In genomic region chr7:510782-511281, GRCh38 we compare ENCODE assay signal across 15 cellular contexts. TPM values are rescaled to one million over a fixed set of nuclear protein-coding genes. Genes with fewer than 3 reads are reported as not detected.
A peak's percentile ranks its signal among the peaks of the same experiment; 100 is the strongest.
DNase-seq lines count a peak whose midpoint lies in the region; ATAC-seq and TF ChIP-seq lines count a peak whose summit lies in the region.
"Had no signal": no experiment of that assay in that cellular context is flagged by ENCODE, and none has a peak within 500 bp of the region (broad histone marks: within the 10 kb centered on the region; RNA-seq: fewer than 3 reads in every experiment).

No MANE protein-coding gene starts in this region.

- peaks cover 25% of the 10 kb centered on the region for H3K79me2 ChIP-seq in PC-3 (ENCODE audit: low read length)

- intact Hi-C loops in ascending aorta (cut with DNase I): loop anchor here (5.0 to 10.0 kb wide), 3 partner anchors 179 to 356 kb away; no protein-coding TSS in a partner anchor
- intact Hi-C loops in heart left ventricle (cut with DNase I): loop anchor here in 5 of 10 donors (5.0 to 10.0 kb wide), 5 partner anchors 144 to 364 kb away; partner anchors contain the start of gene GET4 (in 1 of the 5)
- intact Hi-C loops in lower lobe of right lung (cut with DNase I): no loop called here
- intact Hi-C loops in PC-3 (cut with micrococcal nuclease): no loop called here
- intact Hi-C loops in esophagus squamous epithelium (cut with DNase I): no loop called here

- H3K36me3 ChIP-seq in ascending aorta (peaks cover 48 to 69% of the 10 kb centered on the region in 2 donors), heart left ventricle (peaks cover 0 to 53% (median 30%) of the 10 kb centered on the region in 9 donors), lower lobe of right lung (peaks cover 27% of the 10 kb centered on the region), thymus (ENCODE audit: control insufficient read depth, insufficient read depth) (no peaks in the 10 kb centered on the region), PC-3 (ENCODE audit: low read depth, low read length) (no peaks in the 10 kb centered on the region; the same call in 1 of the 2 replicates), esophagus squamous epithelium (peaks cover 0 to 58% (median 0%) of the 10 kb centered on the region in 3 donors)
- H3K36me3 ChIP-seq: HAP-1 had no signal

- H3K27me3 ChIP-seq in ascending aorta (no peaks in the 10 kb centered on the region), heart left ventricle (no peaks in the 10 kb centered on the region), lower lobe of right lung (ENCODE audit: low read depth) (no peaks in the 10 kb centered on the region), thymus (ENCODE audit: control insufficient read depth, insufficient read depth) (peaks cover 16% of the 10 kb centered on the region), PC-3 (ENCODE audit: low read length) (no peaks in the 10 kb centered on the region), esophagus squamous epithelium (peaks cover 0 to 35% (median 0%) of the 10 kb centered on the region in 4 donors)

- no peak overlapping the region for H3K9ac ChIP-seq in PC-3 (ENCODE audit: low read length)

- H3K9me3 ChIP-seq in ascending aorta (no peaks in the 10 kb centered on the region), heart left ventricle (no peaks in the 10 kb centered on the region), lower lobe of right lung (no peaks in the 10 kb centered on the region), thymus (ENCODE audit: control insufficient read depth) (peaks cover 2% of the 10 kb centered on the region), PC-3 (ENCODE audit: low read length) (no peaks in the 10 kb centered on the region), esophagus squamous epithelium (no peaks in the 10 kb centered on the region)
- H3K9me3 ChIP-seq: HAP-1 had no signal

- POLR2A ChIA-PET in PC-3 (lab: Charles Lee; ENCODE audit: unreplicated experiment): no interaction called here

- peaks cover 16 to 60% of the 10 kb centered on the region in 2 donors for H3K4me1 ChIP-seq in ascending aorta
- peaks cover 0 to 37% (median 20%) of the 10 kb centered on the region in 12 donors for H3K4me1 ChIP-seq in heart left ventricle
- peaks cover 34% of the 10 kb centered on the region for H3K4me1 ChIP-seq in lower lobe of right lung
- H3K4me1 ChIP-seq in thymus (ENCODE audit: control insufficient read depth, insufficient read depth, low read length): no peaks in the 10 kb centered on the region
- no peaks in the 10 kb centered on the region for H3K4me1 ChIP-seq in PC-3 (ENCODE audit: insufficient read depth, low read length)
- peaks cover 21 to 50% (median 35%) of the 10 kb centered on the region in 3 donors for H3K4me1 ChIP-seq in esophagus squamous epithelium
- H3K4me1 ChIP-seq: HAP-1 had no signal

- no peak overlapping the region for H2AFZ ChIP-seq in PC-3 (ENCODE audit: low read length)

- no peaks in the 10 kb centered on the region for H4K20me1 ChIP-seq in PC-3 (ENCODE audit: low read length)

- no peak for TF ChIP-seq POLR2A in heart left ventricle (IDR thresholded peaks at IDR 0.05)
- no peak for TF ChIP-seq POLR2A in esophagus squamous epithelium (IDR thresholded peaks at IDR 0.05)

- peak overlapping the region; percentile 97 for H3K27ac ChIP-seq in ascending aorta
- peak overlapping the region in 1 of 12 donors; percentile 5 for H3K27ac ChIP-seq in heart left ventricle
- no peak overlapping the region for H3K27ac ChIP-seq in lower lobe of right lung
- H3K27ac ChIP-seq in thymus (ENCODE audit: low read depth): peak overlapping the region; percentile 40
- no peak overlapping the region for H3K27ac ChIP-seq in PC-3 (ENCODE audit: low read length)
- H3K27ac ChIP-seq in esophagus squamous epithelium: no peak overlapping the region

- H3K9me2 ChIP-seq in PC-3 (replicated peaks; ENCODE audit: low read length): no peaks in the 10 kb centered on the region

- no peak overlapping the region for H3K4me2 ChIP-seq in PC-3 (ENCODE audit: low read length)

- 84 to 86% (median 86%) methylated on average over 24 to 25 of the region's 25 CpGs for WGBS in heart left ventricle, 4 donors
- 93% methylated on average over 25 of the region's 25 CpGs for WGBS in thymus
- 83 to 86% methylated on average over 9 to 20 of the region's 25 CpGs for WGBS in esophagus squamous epithelium, 2 donors

- BruUV-seq in PC-3 (replicated peaks; lab: Mats Ljungman, UMichigan): no TSS peak

- no peak overlapping the region for H3K4me3 ChIP-seq in ascending aorta
- no peak overlapping the region for H3K4me3 ChIP-seq in heart left ventricle
- no peak overlapping the region for H3K4me3 ChIP-seq in lower lobe of right lung
- no peak overlapping the region for H3K4me3 ChIP-seq in thymus (ENCODE audit: low read length)
- no peak overlapping the region for H3K4me3 ChIP-seq in PC-3 (ENCODE audit: low read length)
- no peak overlapping the region for H3K4me3 ChIP-seq in esophagus squamous epithelium
- H3K4me3 ChIP-seq: HAP-1 had no signal

- no peak for TF ChIP-seq CTCF in ascending aorta (IDR thresholded peaks at IDR 0.05)
- no peak for TF ChIP-seq CTCF in heart left ventricle (IDR thresholded peaks at IDR 0.05)
- no peak for TF ChIP-seq CTCF in lower lobe of right lung (IDR thresholded peaks at IDR 0.05)
- no peak for TF ChIP-seq CTCF in PC-3 (conservative IDR thresholded peaks at IDR 0.05; ENCODE audit: low read depth, low read length)
- no peak for TF ChIP-seq CTCF in esophagus squamous epithelium (IDR thresholded peaks at IDR 0.05)

- DNase-seq in ascending aorta (ENCODE audit: low spot score in 2 of 2) (no peak), heart left ventricle (peak in 3 of 5 donors; percentile 20 to 52 (median 20)), lower lobe of right lung (peak; percentile 35), PC-3 (no peak), esophagus squamous epithelium (lab: John Stamatoyannopoulos, UW) (no peak)
- DNase-seq: ACHN; CD4-positive, CD25-positive, alpha-beta regulatory T cell; DMS53; NCI-H1417; NCI-H2029; NCI-H524 had no signal

- H3F3A ChIP-seq in PC-3 (ENCODE audit: low read length, unreplicated experiment): no peaks in the 10 kb centered on the region

- CTCF ChIA-PET in PC-3 (lab: Charles Lee): no interaction called here

- ATAC-seq in heart left ventricle (no peak), lower lobe of right lung (no peak), PC-3 (no peak), GM19328 (IDR thresholded peaks at IDR 0.05; ENCODE audit: unreplicated experiment) (no peak)

RNA-seq across cellular contexts. Expression of gene PDGFA, which starts 8.8 kb away (rescaled TPM):
- total RNA-seq in ascending aorta (349 TPM), heart left ventricle (10 to 100 TPM; 19.4 to 50.9 (median 23.3) TPM), lower lobe of right lung (27.1 TPM), PC-3 (2014; rRNA removed) (16.1 and 18.4 TPM in 2 replicates), esophagus squamous epithelium (10 to 100 TPM in 2 of 4 donors, 1 to 10 TPM in 2; 5.1 to 13.5 (median 8.5) TPM)
- polyA plus RNA-seq in heart left ventricle (10 to 100 TPM; 11.8 to 17.9 TPM), thymus (15.1 TPM)
- polyA plus RNA-seq: CD4-positive, CD25-positive, alpha-beta regulatory T cell; IgD-negative memory B cell had no signal

Comparison
In these comparisons a context has a peak if more than half of its experiments do, and no peak if none do; other contexts are left out.
1. DNase-seq: peak in heart left ventricle (3 of 5) and lower lobe of right lung (single experiment); none in ascending aorta (0 of 2), PC-3 (single experiment) and esophagus squamous epithelium (single experiment).
2. H3K27ac ChIP-seq: peak in ascending aorta (2 of 2) and thymus (single experiment); none in lower lobe of right lung (single experiment), PC-3 (single experiment) and esophagus squamous epithelium (0 of 4).